Comparison of ENCODE assay signal across 8 cellular contexts in the genomic region with DNA sequence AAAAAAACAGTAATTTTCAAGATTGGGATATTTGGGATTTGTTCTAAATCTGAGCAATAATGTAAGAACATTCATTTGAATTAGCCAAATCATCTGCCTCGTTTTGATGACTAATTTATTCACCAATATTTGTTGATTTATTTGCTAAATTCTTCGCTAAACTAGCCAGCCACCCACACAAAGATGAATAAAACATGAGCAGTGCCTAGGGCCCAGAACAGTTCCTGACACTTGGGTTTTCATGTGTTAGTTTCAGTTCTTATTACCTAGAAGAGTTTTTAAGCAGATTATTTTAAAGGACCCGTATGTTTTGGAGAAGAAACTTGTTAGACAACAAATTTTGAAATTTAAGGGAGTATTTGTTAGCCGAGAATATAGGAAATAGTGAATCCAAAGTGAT. TPM values are rescaled to one million over a fixed set of nuclear protein-coding genes. Genes with fewer than 3 reads are reported as not detected.
DNase-seq lines count a peak whose midpoint lies in the region; ATAC-seq, FAIRE-seq and TF ChIP-seq lines count a peak whose summit lies in the region.

No MANE protein-coding gene starts in this region.

- DNase-seq in EL (peak; percentile 35), GM20000 (ENCODE audit: low spot score) (peak; percentile 55), keratinocyte (ENCODE audit: low read depth, low spot score) (no peak), SHP77 treated with DMSO at 0.1 percent for 48 hours (lab: John Stamatoyannopoulos, UW) (no peak), DMS153 (lab: John Stamatoyannopoulos, UW) (no peak)
- DNase-seq in activated naive CD8-positive, alpha-beta T cell treated with anti-CD3 and anti-CD28 coated beads for 36 hours = peak; percentile 23

- H2AFZ ChIP-seq in keratinocyte (ENCODE audit: control insufficient read depth, low read length) = no peak overlapping the region

- H3K9me1 ChIP-seq in keratinocyte (ENCODE audit: control insufficient read depth, extremely low read depth, insufficient read depth, low read length) = no peaks in the 10 kb centered on the region

- peak overlapping the region; percentile 84 for H3K4me3 ChIP-seq in HUES64 (ENCODE audit: low read length)
- H3K4me3 ChIP-seq in keratinocyte (ENCODE audit: control insufficient read depth in 2 of 3, extremely low read depth in 1 of 3, insufficient read depth in 2 of 3, low read depth in 1 of 3, low read length in 3 of 3) = peak overlapping the region; percentile 74 to 91 (median 77)

- H3K9me3 ChIP-seq in HUES64 (ENCODE audit: insufficient read depth, low read depth, low read length) (no peaks in the 10 kb centered on the region), keratinocyte (ENCODE audit: control insufficient read depth, low read depth, low read length) (no peaks in the 10 kb centered on the region)

- H3K9ac ChIP-seq in HUES64 (ENCODE audit: low read depth, low read length) (peak overlapping the region; percentile 89), keratinocyte (ENCODE audit: control insufficient read depth, extremely low read depth, insufficient read depth, low read length) (peak overlapping the region; percentile 93)

- dilution Hi-C loops in keratinocyte (cut with MboI; ENCODE audit: extremely low pct_ligation_motif_present, low sequenced_read_pairs) = loop anchor here (25.0 kb wide), 1 partner anchor 139 kb away; no protein-coding TSS in a partner anchor

- peaks cover 57% of the 10 kb centered on the region for H3K79me2 ChIP-seq in keratinocyte (ENCODE audit: control insufficient read depth, insufficient read depth, low read length)

- peak overlapping the region; percentile 93 for H3K4me2 ChIP-seq in keratinocyte (ENCODE audit: control insufficient read depth, extremely low read depth, insufficient read depth, low read depth, low read length)

- H3K4me1 ChIP-seq in HUES64 (ENCODE audit: insufficient read depth, low read length) (peaks cover 32% of the 10 kb centered on the region), keratinocyte (ENCODE audit: control insufficient read depth, extremely low read depth, insufficient read depth, low read length) (peaks cover 13% of the 10 kb centered on the region)

- TF ChIP-seq CTCF in GM20000 (IDR thresholded peaks at IDR 0.05; ENCODE audit: extremely low read depth, missing control alignments) (no peak), keratinocyte (optimal IDR thresholded peaks at IDR 0.05 in 1 of 3, IDR thresholded peaks at IDR 0.05 in 1 of 3, conservative IDR thresholded peaks at IDR 0.05 in 1 of 3; ENCODE audit: extremely low read depth in 1 of 3, insufficient read depth in 2 of 3, low read length in 3 of 3) (no peak)

- peak overlapping the region; percentile 89 for H3K4me3 Mint-ChIP-seq in activated naive CD8-positive, alpha-beta T cell treated with anti-CD3 and anti-CD28 coated beads for 36 hours
- peak overlapping the region; percentile 98 for H3K4me3 Mint-ChIP-seq in stimulated activated memory B cell treated with anti-CD40 and anti-IgM and Interleukin-4, amounts not matched to agents 10 μg/mL and 1 μg/mL and 100 μg/mL, for 72 hours

- H3K36me3 Mint-ChIP-seq in activated naive CD8-positive, alpha-beta T cell treated with anti-CD3 and anti-CD28 coated beads for 36 hours = peaks cover 11% of the 10 kb centered on the region
- H3K36me3 Mint-ChIP-seq in stimulated activated memory B cell treated with anti-CD40 and anti-IgM and Interleukin-4, amounts not matched to agents 10 μg/mL and 1 μg/mL and 100 μg/mL, for 72 hours = no peaks in the 10 kb centered on the region

- H4K20me1 ChIP-seq in keratinocyte (ENCODE audit: control insufficient read depth, extremely low read depth, insufficient read depth, low read length) = no peaks in the 10 kb centered on the region

- H3K27ac ChIP-seq in HUES64 (ENCODE audit: low read depth, low read length) (peak overlapping the region; percentile 98), keratinocyte (ENCODE audit: control insufficient read depth, insufficient read depth, low read length) (peak overlapping the region; percentile 85)

- peaks cover 10% of the 10 kb centered on the region for H3K27me3 Mint-ChIP-seq in activated naive CD8-positive, alpha-beta T cell treated with anti-CD3 and anti-CD28 coated beads for 36 hours
- H3K27me3 Mint-ChIP-seq in stimulated activated memory B cell treated with anti-CD40 and anti-IgM and Interleukin-4, amounts not matched to agents 10 μg/mL and 1 μg/mL and 100 μg/mL, for 72 hours = no peaks in the 10 kb centered on the region

- FAIRE-seq in keratinocyte (lab: Jason Lieb, UNC) = no peak

- peak overlapping the region; percentile 94 for H3K27ac Mint-ChIP-seq in activated naive CD8-positive, alpha-beta T cell treated with anti-CD3 and anti-CD28 coated beads for 36 hours
- peak overlapping the region; percentile 88 for H3K27ac Mint-ChIP-seq in stimulated activated memory B cell treated with anti-CD40 and anti-IgM and Interleukin-4, amounts not matched to agents 10 μg/mL and 1 μg/mL and 100 μg/mL, for 72 hours

- H3K27me3 ChIP-seq in HUES64 (ENCODE audit: insufficient read depth, low read length) (no peaks in the 10 kb centered on the region), keratinocyte (ENCODE audit: control insufficient read depth, extremely low read depth, insufficient read depth, low read length) (no peaks in the 10 kb centered on the region)

- 29% methylated on average over 2 of the region's 4 CpGs for WGBS in HUES64

- H3K36me3 ChIP-seq in HUES64 (ENCODE audit: insufficient read depth, low read length) = peaks cover 2% of the 10 kb centered on the region; the same call in 1 of the 2 replicates
- no peaks in the 10 kb centered on the region for H3K36me3 ChIP-seq in keratinocyte (ENCODE audit: control insufficient read depth in 2 of 2, extremely low read depth in 1 of 2, insufficient read depth in 2 of 2, low read length in 2 of 2)

- no peaks in the 10 kb centered on the region for H3K9me3 Mint-ChIP-seq in activated naive CD8-positive, alpha-beta T cell treated with anti-CD3 and anti-CD28 coated beads for 36 hours
- no peaks in the 10 kb centered on the region for H3K9me3 Mint-ChIP-seq in stimulated activated memory B cell treated with anti-CD40 and anti-IgM and Interleukin-4, amounts not matched to agents 10 μg/mL and 1 μg/mL and 100 μg/mL, for 72 hours

- peak; percentile 39 for ATAC-seq in stimulated activated memory B cell treated with anti-CD40 and anti-IgM and Interleukin-4, amounts not matched to agents 10 μg/mL and 1 μg/mL and 100 μg/mL, for 72 hours

- H3K4me1 Mint-ChIP-seq in activated naive CD8-positive, alpha-beta T cell treated with anti-CD3 and anti-CD28 coated beads for 36 hours = peaks cover 43% of the 10 kb centered on the region
- H3K4me1 Mint-ChIP-seq in stimulated activated memory B cell treated with anti-CD40 and anti-IgM and Interleukin-4, amounts not matched to agents 10 μg/mL and 1 μg/mL and 100 μg/mL, for 72 hours = peaks cover 50% of the 10 kb centered on the region

RNA-seq across cellular contexts. Expression of gene ETNK1, which starts 1.5 kb away (rescaled TPM):
- polyA plus RNA-seq in HUES64 (2013, experiment 1 of 2) = 32.1 TPM
- polyA plus RNA-seq in HUES64 (2013, experiment 2 of 2) = 23.1 TPM
- 10 to 100 TPM; 51.7 to 52.7 TPM for total RNA-seq in activated naive CD8-positive, alpha-beta T cell treated with anti-CD3 and anti-CD28 coated beads for 36 hours
- 12.0 to 20.3 TPM (median 14.0 TPM) in 3 replicates for polyA plus RNA-seq in keratinocyte
- 17.3 TPM for polyA plus RNA-seq in keratinocyte (2011; ENCODE audit: low read depth)
- polyA plus RNA-seq in keratinocyte (2011; cell fraction: cytosol; rRNA removed) = 4.1 and 9.8 TPM in 2 replicates
- polyA plus RNA-seq in keratinocyte (2011; cell fraction: nucleus; rRNA removed) = 31.3 and 45.7 TPM in 2 replicates
- 15.0 and 16.5 TPM in 2 replicates for polyA plus RNA-seq in keratinocyte (2012; ENCODE audit: low replicate concordance)
- 11.3 to 58.0 TPM (median 37.4 TPM) in 3 replicates for polyA minus RNA-seq in keratinocyte
- polyA minus RNA-seq in keratinocyte (2011; cell fraction: cytosol; rRNA and poly(A)+ RNA removed) = 15.3 TPM
- polyA minus RNA-seq in keratinocyte (2011; cell fraction: nucleus; rRNA and poly(A)+ RNA removed) = 113 and 121 TPM in 2 replicates

Comparison
In these comparisons a context has a peak if more than half of its experiments do, and no peak if none do; other contexts are left out.
1. DNase-seq: peak in EL (single experiment), GM20000 (single experiment) and activated naive CD8-positive, alpha-beta T cell treated with anti-CD3 and anti-CD28 coated beads for 36 hours (single experiment); none in keratinocyte (single experiment), SHP77 treated with DMSO at 0.1 percent for 48 hours (single experiment) and DMS153 (single experiment).